ENCODE assay signal across 1 cellular context in genomic region chr11:125428486-125429173, GRCh38.
TF ChIP-seq lines count a peak whose summit lies in the region.

No MANE protein-coding gene starts in this region.

TF ChIP-seq in GM23338, 12 proteins besides CTCF, POLR2A, EP300 and RAD21:
- TF ChIP-seq ZNF462 (CRISPR knock-in tag; IDR thresholded peaks at IDR 0.05): no peak
- TF ChIP-seq JUNB (IDR thresholded peaks at IDR 0.05; ENCODE audit: unreplicated experiment): no peak
- TF ChIP-seq ZNF331 (CRISPR knock-in tag; IDR thresholded peaks at IDR 0.05; ENCODE audit: low read depth): no peak
- TF ChIP-seq NANOG (IDR thresholded peaks at IDR 0.05; ENCODE audit: borderline replicate concordance): no peak
- TF ChIP-seq EZH2phosphoT487 (IDR thresholded peaks at IDR 0.05; ENCODE audit: unreplicated experiment): no peak
- no peak for TF ChIP-seq CREB1 (CRISPR knock-in tag; IDR thresholded peaks at IDR 0.05; ENCODE audit: low read depth)
- no peak for TF ChIP-seq POLR2AphosphoS5 (IDR thresholded peaks at IDR 0.05; ENCODE audit: low read depth)
- no peak for TF ChIP-seq REST (IDR thresholded peaks at IDR 0.05; ENCODE audit: unreplicated experiment)
- no peak for TF ChIP-seq ZNF114 (CRISPR knock-in tag; IDR thresholded peaks at IDR 0.05)
- TF ChIP-seq ETS1 (IDR thresholded peaks at IDR 0.05): no peak
- no peak for TF ChIP-seq EZH2 (IDR thresholded peaks at IDR 0.05; ENCODE audit: low read depth, unreplicated experiment)
- no peak for TF ChIP-seq STAT1 (IDR thresholded peaks at IDR 0.05; ENCODE audit: unreplicated experiment)
